19 cellular contexts compared by ENCODE assay signal in genomic region chr12:120925740-120926563, GRCh38. TPM values are rescaled to one million over a fixed set of nuclear protein-coding genes. Genes with fewer than 3 reads are reported as not detected.
A peak's percentile ranks its signal among the peaks of the same experiment; 100 is the strongest.
DNase-seq lines count a peak whose midpoint lies in the region; ATAC-seq and TF ChIP-seq lines count a peak whose summit lies in the region.
"Had no signal": no experiment of that assay in that cellular context is flagged by ENCODE, and none has a peak within 500 bp of the region (broad histone marks: within the 10 kb centered on the region; RNA-seq: fewer than 3 reads in every experiment).

No MANE protein-coding gene starts in this region.

- H3K4me3 ChIP-seq in RWPE2 (ENCODE audit: severe bottlenecking) (no peak overlapping the region), hepatocyte (no peak overlapping the region)

- H3K4me1 ChIP-seq in RWPE2 (ENCODE audit: insufficient read depth, poor library complexity, severe bottlenecking) (peaks cover 22% of the 10 kb centered on the region), hepatocyte (ENCODE audit: insufficient read depth) (no peaks in the 10 kb centered on the region)

- H3K9me3 ChIP-seq in RWPE2 (ENCODE audit: severe bottlenecking) (no peaks in the 10 kb centered on the region), hepatocyte (ENCODE audit: low read depth) (no peaks in the 10 kb centered on the region)

- H3K9me2 ChIP-seq in hepatocyte (replicated peaks; ENCODE audit: insufficient read depth): no peaks in the 10 kb centered on the region

- TF ChIP-seq CTCF in RWPE2 (IDR thresholded peaks at IDR 0.05; ENCODE audit: poor library complexity, severe bottlenecking): no peak
- TF ChIP-seq CTCF in hepatocyte (IDR thresholded peaks at IDR 0.05; ENCODE audit: poor library complexity): no peak
- TF ChIP-seq CTCF in type B pancreatic cell (conservative IDR thresholded peaks at IDR 0.05): no peak

- H3K27me3 Mint-ChIP-seq in activated CD8-positive, alpha-beta memory T cell treated with anti-CD3 and anti-CD28 coated beads, Interleukin-2, amount 10 ng/mL, durations not matched to agents 7 days and 5 days: no peaks in the 10 kb centered on the region
- no peaks in the 10 kb centered on the region for H3K27me3 Mint-ChIP-seq in type B pancreatic cell
- H3K27me3 Mint-ChIP-seq: naive thymus-derived CD4-positive, alpha-beta T cell had no signal

- peak overlapping the region; percentile 92 for H3K27ac ChIP-seq in RWPE2 (ENCODE audit: poor library complexity, severe bottlenecking)
- peak overlapping the region; percentile 37 for H3K27ac ChIP-seq in hepatocyte

- no peak overlapping the region for H3K4me2 ChIP-seq in hepatocyte

- H3K36me3 ChIP-seq in RWPE2 (ENCODE audit: low read depth) (no peaks in the 10 kb centered on the region), hepatocyte (replicated peaks; ENCODE audit: insufficient read depth, low read depth) (no peaks in the 10 kb centered on the region)

- no peaks in the 10 kb centered on the region for H3K4me1 Mint-ChIP-seq in activated CD8-positive, alpha-beta memory T cell treated with anti-CD3 and anti-CD28 coated beads, Interleukin-2, amount 10 ng/mL, durations not matched to agents 7 days and 5 days
- no peaks in the 10 kb centered on the region for H3K4me1 Mint-ChIP-seq in type B pancreatic cell (ENCODE audit: unreplicated experiment)

- no peaks in the 10 kb centered on the region for H3K79me2 ChIP-seq in hepatocyte

- H3K4me3 Mint-ChIP-seq in activated CD8-positive, alpha-beta memory T cell treated with anti-CD3 and anti-CD28 coated beads, Interleukin-2, amount 10 ng/mL, durations not matched to agents 7 days and 5 days: no peak overlapping the region
- H3K4me3 Mint-ChIP-seq in type B pancreatic cell: no peak overlapping the region
- H3K4me3 Mint-ChIP-seq: naive thymus-derived CD4-positive, alpha-beta T cell had no signal

- H3K27ac Mint-ChIP-seq in activated CD8-positive, alpha-beta memory T cell treated with anti-CD3 and anti-CD28 coated beads, Interleukin-2, amount 10 ng/mL, durations not matched to agents 7 days and 5 days: no peak overlapping the region
- H3K27ac Mint-ChIP-seq in type B pancreatic cell: peak overlapping the region; percentile 85
- H3K27ac Mint-ChIP-seq: naive thymus-derived CD4-positive, alpha-beta T cell had no signal

- no peak for DNase-seq in activated CD8-positive, alpha-beta memory T cell treated with anti-CD3 and anti-CD28 coated beads, Interleukin-2, amount 10 ng/mL, durations not matched to agents 7 days and 5 days
- DNase-seq in activated CD8-positive, alpha-beta memory T cell treated with anti-CD3 and anti-CD28 coated beads for 24 hours: no peak
- peak; percentile 96 for DNase-seq in RWPE2 (ENCODE audit: low spot score)
- DNase-seq in hepatocyte (ENCODE audit: low spot score): no peak
- DNase-seq in type B pancreatic cell (ENCODE audit: extremely low spot score, unreplicated experiment): no peak
- DNase-seq: activated effector memory CD4-positive, alpha-beta T cell treated with anti-CD3 and anti-CD28 coated beads, Interleukin-2, amount 50 U/mL, for 16 hours; left ventricle myocardium superior; naive thymus-derived CD4-positive, alpha-beta T cell; NCI-H1048; NCI-H2227 treated with DMSO at 0.1 percent for 48 hours; substantia nigra had no signal

- H2AFZ ChIP-seq in hepatocyte: no peak overlapping the region

- H3K27me3 ChIP-seq in RWPE2 (ENCODE audit: insufficient read depth, poor library complexity, severe bottlenecking) (no peaks in the 10 kb centered on the region), hepatocyte (no peaks in the 10 kb centered on the region)

- WGBS in hepatocyte (ENCODE audit: low lambda C conversion rate, missing lambda C conversion rate): 70% methylated on average over 15 of the region's 15 CpGs

- no peaks in the 10 kb centered on the region for H4K20me1 ChIP-seq in hepatocyte (ENCODE audit: insufficient read depth, poor library complexity, severe bottlenecking)

- CTCF ChIA-PET in activated CD8-positive, alpha-beta memory T cell treated with anti-CD3 and anti-CD28 coated beads, Interleukin-2, amount 10 ng/mL, durations not matched to agents 7 days and 5 days (lab: Charles Lee): interaction anchor here (0.9 kb wide), 1 partner anchor 13 kb away, joined by 3 read pairs; no protein-coding TSS in a partner anchor

- H3K9me3 Mint-ChIP-seq in activated CD8-positive, alpha-beta memory T cell treated with anti-CD3 and anti-CD28 coated beads, Interleukin-2, amount 10 ng/mL, durations not matched to agents 7 days and 5 days (ENCODE audit: low read depth): no peaks in the 10 kb centered on the region
- no peaks in the 10 kb centered on the region for H3K9me3 Mint-ChIP-seq in type B pancreatic cell

- peak; percentile 12 for ATAC-seq in activated CD8-positive, alpha-beta memory T cell treated with anti-CD3 and anti-CD28 coated beads, Interleukin-2, amount 10 ng/mL, durations not matched to agents 7 days and 5 days
- peak; percentile 95 for ATAC-seq in RWPE2 (ENCODE audit: low read depth)
- no peak for ATAC-seq in GM21723 (IDR thresholded peaks at IDR 0.05; ENCODE audit: unreplicated experiment)
- no peak for ATAC-seq in HG02970 (IDR thresholded peaks at IDR 0.05; ENCODE audit: low FRiP score, unreplicated experiment)
- no peak for ATAC-seq in GM21576 (IDR thresholded peaks at IDR 0.05; ENCODE audit: unreplicated experiment)
- ATAC-seq: left ventricle myocardium superior; naive thymus-derived CD4-positive, alpha-beta T cell had no signal

- H3K36me3 Mint-ChIP-seq in activated CD8-positive, alpha-beta memory T cell treated with anti-CD3 and anti-CD28 coated beads, Interleukin-2, amount 10 ng/mL, durations not matched to agents 7 days and 5 days: no peaks in the 10 kb centered on the region
- no peaks in the 10 kb centered on the region for H3K36me3 Mint-ChIP-seq in type B pancreatic cell
- H3K36me3 Mint-ChIP-seq: naive thymus-derived CD4-positive, alpha-beta T cell had no signal

RNA-seq across cellular contexts. Expression of gene SPPL3, which starts 21.8 kb away (rescaled TPM):
- total RNA-seq in activated CD8-positive, alpha-beta memory T cell treated with anti-CD3 and anti-CD28 coated beads, Interleukin-2, amount 10 ng/mL, durations not matched to agents 7 days and 5 days: 10 to 100 TPM; 21.3 to 24.2 TPM
- total RNA-seq in hepatocyte: 20.0 and 28.9 TPM in 2 replicates
- polyA plus RNA-seq in hepatocyte: 67.3 and 67.5 TPM in 2 replicates
- 67.6 and 67.7 TPM in 2 replicates for total RNA-seq in type B pancreatic cell (ENCODE audit: low replicate concordance)

RNA-seq across cellular contexts. Expression of gene HNF1A, which starts 52.4 kb away (rescaled TPM):
- total RNA-seq in activated CD8-positive, alpha-beta memory T cell treated with anti-CD3 and anti-CD28 coated beads, Interleukin-2, amount 10 ng/mL, durations not matched to agents 7 days and 5 days: not detected
- total RNA-seq in hepatocyte: 13.2 and 16.7 TPM in 2 replicates
- 17.0 and 23.9 TPM in 2 replicates for polyA plus RNA-seq in hepatocyte
- 7.2 and 9.6 TPM in 2 replicates for total RNA-seq in type B pancreatic cell (ENCODE audit: low replicate concordance)
- total RNA-seq: A673; dermis microvascular lymphatic vessel endothelial cell; fibroblast of lung; G401; left ventricle myocardium superior; naive thymus-derived CD4-positive, alpha-beta T cell; pulmonary artery endothelial cell had no signal
- polyA plus RNA-seq: fibroblast of lung; naive thymus-derived CD4-positive, alpha-beta T cell had no signal

Comparison
In these comparisons a context has a peak if more than half of its experiments do, and no peak if none do; other contexts are left out.
1. ATAC-seq: peak in activated CD8-positive, alpha-beta memory T cell treated with anti-CD3 and anti-CD28 coated beads, Interleukin-2, amount 10 ng/mL, durations not matched to agents 7 days and 5 days (single experiment) and RWPE2 (single experiment); none in GM21723 (single experiment), HG02970 (single experiment) and GM21576 (single experiment).